8 cellular contexts compared by ENCODE assay signal in genomic region chr20:844473-845225, GRCh38. TPM values are rescaled to one million over a fixed set of nuclear protein-coding genes. Genes with fewer than 3 reads are reported as not detected.
DNase-seq lines count a peak whose midpoint lies in the region; ATAC-seq, FAIRE-seq and TF ChIP-seq lines count a peak whose summit lies in the region.

No MANE protein-coding gene starts in this region.

- H3K27ac ChIP-seq in A549, result no peak overlapping the region
- H3K27ac ChIP-seq in colonic mucosa, result no peak overlapping the region

- H3K36me3 ChIP-seq in colonic mucosa, result no peaks in the 10 kb centered on the region

- DNase-seq in A549 (ENCODE audit: low read depth in 1 of 2, low spot score in 1 of 2), result peak; percentile 70 to 73
- peak; percentile 91 for DNase-seq in NCI-H2227 treated with DMSO at 0.1 percent for 48 hours (lab: John Stamatoyannopoulos, UW)
- DNase-seq in activated CD4-positive, alpha-beta T cell treated with anti-CD3 and anti-CD28 coated beads for 48 hours, result peak; percentile 91
- peak; percentile 96 for DNase-seq in colonic mucosa
- DNase-seq in left kidney (ENCODE audit: low read depth, low spot score), result peak; percentile 97
- DNase-seq in stimulated activated CD4-positive, alpha-beta T cell treated with anti-CD3 and anti-CD28 coated beads, Interleukin-1b, Interleukin-23, amount 100 ng/mL, for 48 hours, result peak; percentile 87

- ATAC-seq in A549 (peak; percentile 50 to 93; a peak in 4 of 6 replicates), GM18867 (IDR thresholded peaks at IDR 0.05; ENCODE audit: unreplicated experiment) (peak; percentile 94), HG03097 (IDR thresholded peaks at IDR 0.05; ENCODE audit: low FRiP score, unreplicated experiment) (peak; percentile 83)

- H3K9ac ChIP-seq in colonic mucosa (ENCODE audit: low read depth in 2 of 2, low read length in 2 of 2), result peak overlapping the region; percentile 32 to 38

- H3K9me3 ChIP-seq in A549, result no peaks in the 10 kb centered on the region
- no peaks in the 10 kb centered on the region for H3K9me3 ChIP-seq in colonic mucosa

- H3K4me1 ChIP-seq in A549 (peaks cover 5% of the 10 kb centered on the region; the same call in 1 of the 3 replicates), colonic mucosa (peaks cover 4% of the 10 kb centered on the region)

- TF ChIP-seq CTCF in A549 (IDR thresholded peaks at IDR 0.05) (no peak), colonic mucosa (IDR thresholded peaks at IDR 0.05) (no peak)

- H3K27me3 ChIP-seq in colonic mucosa, result peaks cover 4% of the 10 kb centered on the region

- POLR2A ChIA-PET in A549 (lab: Yijun Ruan, JAX), result no interaction called here

- no peak overlapping the region for H3K4me3 ChIP-seq in A549
- peak overlapping the region; percentile 39 for H3K4me3 ChIP-seq in colonic mucosa

- FAIRE-seq in A549 (lab: Jason Lieb, UNC), result no peak

- no peak for TF ChIP-seq EP300 in A549 (IDR thresholded peaks at IDR 0.05)

- WGBS in A549 (ENCODE audit: missing lambda C conversion rate), result 86% methylated on average over 47 of the region's 47 CpGs

- intact Hi-C loops in colonic mucosa (cut with DNase I), result no loop called here

- TF ChIP-seq POLR2A in A549 (IDR thresholded peaks at IDR 0.05; ENCODE audit: low read length), result no peak

- no peak overlapping the region for H3K4me2 ChIP-seq in A549

- CTCF ChIA-PET in A549 (lab: Yijun Ruan, JAX), result interaction anchor here (0.6 to 4.2 kb wide), 3 partner anchors 26 to 354 kb away, joined by 3 to 28 read pairs (median 10); no protein-coding TSS in a partner anchor

- TF ChIP-seq RAD21 in A549 (conservative IDR thresholded peaks at IDR 0.05 in 1 of 2, IDR thresholded peaks at IDR 0.05 in 1 of 2), result no peak

TF ChIP-seq in A549, 52 proteins besides CTCF, POLR2A, EP300 and RAD21:
- TF ChIP-seq ATOH8 (CRISPR knock-in tag; IDR thresholded peaks at IDR 0.05; ENCODE audit: low read depth), result no peak

RNA-seq across cellular contexts. Expression of gene FAM110A, which starts 11.1 kb away (rescaled TPM):
- 3.1 TPM in 2 replicates for polyA plus RNA-seq in A549 (2011; rRNA removed)
- polyA plus RNA-seq in A549 (2012; cell fraction: cytosol; rRNA removed), result 7.4 and 10.3 TPM in 2 replicates
- polyA plus RNA-seq in A549 (2012; cell fraction: nucleus; rRNA removed), result 17.2 and 21.2 TPM in 2 replicates
- 3.6 to 4.4 TPM (median 4.1 TPM) in 3 replicates for polyA plus RNA-seq in A549 (2017; fragmentation: RNase III; extraction: RNeasy Plus Mini Kit Qiagen cat#74134 plus additional on column Dnase treatment)
- 2.3 and 2.6 TPM in 2 replicates for polyA minus RNA-seq in A549 (2011; rRNA and poly(A)+ RNA removed)
- total RNA-seq in colonic mucosa, result 10 to 100 TPM; 13.0 to 19.7 TPM
